1 cellular context compared by ENCODE assay signal in the genomic region with DNA sequence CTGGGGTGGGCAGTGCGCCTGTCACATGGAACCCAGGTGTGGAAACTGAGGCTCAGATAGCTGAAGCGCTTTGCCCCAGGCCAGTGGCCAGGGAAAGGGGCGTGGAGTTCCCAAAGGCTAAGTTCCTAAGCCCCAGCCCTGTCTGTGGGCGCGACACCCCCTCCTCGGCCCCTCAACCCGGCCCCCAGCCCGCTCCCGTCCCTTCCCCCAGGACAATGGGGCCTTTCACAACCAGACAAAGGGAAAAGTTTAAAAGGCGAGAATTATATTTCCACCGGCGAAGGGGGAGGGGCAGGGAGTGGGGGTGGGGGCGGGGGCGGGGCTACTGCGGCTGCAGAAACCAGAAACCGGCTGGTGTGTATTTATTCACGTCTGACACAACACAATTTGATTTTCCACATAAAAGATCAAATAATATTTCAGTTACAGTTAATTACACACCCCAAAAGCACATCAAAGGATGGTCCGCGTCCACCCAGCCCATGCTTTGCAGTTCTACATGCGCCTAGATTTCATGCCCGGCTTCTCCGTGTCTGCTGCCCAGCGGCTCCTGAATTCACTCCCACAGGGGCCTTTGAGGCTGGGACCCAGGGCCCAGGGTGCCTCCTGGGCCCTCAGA.
TF ChIP-seq lines count a peak whose summit lies in the region.

No MANE protein-coding gene starts in this region.

TF ChIP-seq in GM23338, 12 proteins besides CTCF, POLR2A, EP300 and RAD21:
- TF ChIP-seq, protein P1, sequence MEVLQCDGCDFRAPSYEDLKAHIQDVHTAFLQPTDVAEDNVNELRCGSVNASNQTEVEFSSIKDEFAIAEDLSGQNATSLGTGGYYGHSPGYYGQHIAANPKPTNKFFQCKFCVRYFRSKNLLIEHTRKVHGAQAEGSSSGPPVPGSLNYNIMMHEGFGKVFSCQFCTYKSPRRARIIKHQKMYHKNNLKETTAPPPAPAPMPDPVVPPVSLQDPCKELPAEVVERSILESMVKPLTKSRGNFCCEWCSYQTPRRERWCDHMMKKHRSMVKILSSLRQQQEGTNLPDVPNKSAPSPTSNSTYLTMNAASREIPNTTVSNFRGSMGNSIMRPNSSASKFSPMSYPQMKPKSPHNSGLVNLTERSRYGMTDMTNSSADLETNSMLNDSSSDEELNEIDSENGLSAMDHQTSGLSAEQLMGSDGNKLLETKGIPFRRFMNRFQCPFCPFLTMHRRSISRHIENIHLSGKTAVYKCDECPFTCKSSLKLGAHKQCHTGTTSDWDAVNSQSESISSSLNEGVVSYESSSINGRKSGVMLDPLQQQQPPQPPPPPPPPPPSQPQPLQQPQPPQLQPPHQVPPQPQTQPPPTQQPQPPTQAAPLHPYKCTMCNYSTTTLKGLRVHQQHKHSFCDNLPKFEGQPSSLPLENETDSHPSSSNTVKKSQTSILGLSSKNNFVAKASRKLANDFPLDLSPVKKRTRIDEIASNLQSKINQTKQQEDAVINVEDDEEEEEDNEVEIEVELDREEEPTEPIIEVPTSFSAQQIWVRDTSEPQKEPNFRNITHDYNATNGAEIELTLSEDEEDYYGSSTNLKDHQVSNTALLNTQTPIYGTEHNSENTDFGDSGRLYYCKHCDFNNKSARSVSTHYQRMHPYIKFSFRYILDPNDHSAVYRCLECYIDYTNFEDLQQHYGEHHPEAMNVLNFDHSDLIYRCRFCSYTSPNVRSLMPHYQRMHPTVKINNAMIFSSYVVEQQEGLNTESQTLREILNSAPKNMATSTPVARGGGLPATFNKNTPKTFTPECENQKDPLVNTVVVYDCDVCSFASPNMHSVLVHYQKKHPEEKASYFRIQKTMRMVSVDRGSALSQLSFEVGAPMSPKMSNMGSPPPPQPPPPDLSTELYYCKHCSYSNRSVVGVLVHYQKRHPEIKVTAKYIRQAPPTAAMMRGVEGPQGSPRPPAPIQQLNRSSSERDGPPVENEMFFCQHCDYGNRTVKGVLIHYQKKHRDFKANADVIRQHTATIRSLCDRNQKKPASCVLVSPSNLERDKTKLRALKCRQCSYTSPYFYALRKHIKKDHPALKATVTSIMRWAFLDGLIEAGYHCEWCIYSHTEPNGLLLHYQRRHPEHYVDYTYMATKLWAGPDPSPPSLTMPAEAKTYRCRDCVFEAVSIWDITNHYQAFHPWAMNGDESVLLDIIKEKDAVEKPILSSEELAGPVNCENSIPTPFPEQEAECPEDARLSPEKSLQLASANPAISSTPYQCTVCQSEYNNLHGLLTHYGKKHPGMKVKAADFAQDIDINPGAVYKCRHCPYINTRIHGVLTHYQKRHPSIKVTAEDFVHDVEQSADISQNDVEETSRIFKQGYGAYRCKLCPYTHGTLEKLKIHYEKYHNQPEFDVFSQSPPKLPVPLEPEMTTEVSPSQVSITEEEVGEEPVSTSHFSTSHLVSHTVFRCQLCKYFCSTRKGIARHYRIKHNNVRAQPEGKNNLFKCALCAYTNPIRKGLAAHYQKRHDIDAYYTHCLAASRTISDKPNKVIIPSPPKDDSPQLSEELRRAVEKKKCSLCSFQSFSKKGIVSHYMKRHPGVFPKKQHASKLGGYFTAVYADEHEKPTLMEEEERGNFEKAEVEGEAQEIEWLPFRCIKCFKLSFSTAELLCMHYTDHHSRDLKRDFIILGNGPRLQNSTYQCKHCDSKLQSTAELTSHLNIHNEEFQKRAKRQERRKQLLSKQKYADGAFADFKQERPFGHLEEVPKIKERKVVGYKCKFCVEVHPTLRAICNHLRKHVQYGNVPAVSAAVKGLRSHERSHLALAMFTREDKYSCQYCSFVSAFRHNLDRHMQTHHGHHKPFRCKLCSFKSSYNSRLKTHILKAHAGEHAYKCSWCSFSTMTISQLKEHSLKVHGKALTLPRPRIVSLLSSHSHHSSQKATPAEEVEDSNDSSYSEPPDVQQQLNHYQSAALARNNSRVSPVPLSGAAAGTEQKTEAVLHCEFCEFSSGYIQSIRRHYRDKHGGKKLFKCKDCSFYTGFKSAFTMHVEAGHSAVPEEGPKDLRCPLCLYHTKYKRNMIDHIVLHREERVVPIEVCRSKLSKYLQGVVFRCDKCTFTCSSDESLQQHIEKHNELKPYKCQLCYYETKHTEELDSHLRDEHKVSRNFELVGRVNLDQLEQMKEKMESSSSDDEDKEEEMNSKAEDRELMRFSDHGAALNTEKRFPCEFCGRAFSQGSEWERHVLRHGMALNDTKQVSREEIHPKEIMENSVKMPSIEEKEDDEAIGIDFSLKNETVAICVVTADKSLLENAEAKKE (CRISPR knock-in tag; IDR thresholded peaks at IDR 0.05): no peak
- TF ChIP-seq, protein P2, sequence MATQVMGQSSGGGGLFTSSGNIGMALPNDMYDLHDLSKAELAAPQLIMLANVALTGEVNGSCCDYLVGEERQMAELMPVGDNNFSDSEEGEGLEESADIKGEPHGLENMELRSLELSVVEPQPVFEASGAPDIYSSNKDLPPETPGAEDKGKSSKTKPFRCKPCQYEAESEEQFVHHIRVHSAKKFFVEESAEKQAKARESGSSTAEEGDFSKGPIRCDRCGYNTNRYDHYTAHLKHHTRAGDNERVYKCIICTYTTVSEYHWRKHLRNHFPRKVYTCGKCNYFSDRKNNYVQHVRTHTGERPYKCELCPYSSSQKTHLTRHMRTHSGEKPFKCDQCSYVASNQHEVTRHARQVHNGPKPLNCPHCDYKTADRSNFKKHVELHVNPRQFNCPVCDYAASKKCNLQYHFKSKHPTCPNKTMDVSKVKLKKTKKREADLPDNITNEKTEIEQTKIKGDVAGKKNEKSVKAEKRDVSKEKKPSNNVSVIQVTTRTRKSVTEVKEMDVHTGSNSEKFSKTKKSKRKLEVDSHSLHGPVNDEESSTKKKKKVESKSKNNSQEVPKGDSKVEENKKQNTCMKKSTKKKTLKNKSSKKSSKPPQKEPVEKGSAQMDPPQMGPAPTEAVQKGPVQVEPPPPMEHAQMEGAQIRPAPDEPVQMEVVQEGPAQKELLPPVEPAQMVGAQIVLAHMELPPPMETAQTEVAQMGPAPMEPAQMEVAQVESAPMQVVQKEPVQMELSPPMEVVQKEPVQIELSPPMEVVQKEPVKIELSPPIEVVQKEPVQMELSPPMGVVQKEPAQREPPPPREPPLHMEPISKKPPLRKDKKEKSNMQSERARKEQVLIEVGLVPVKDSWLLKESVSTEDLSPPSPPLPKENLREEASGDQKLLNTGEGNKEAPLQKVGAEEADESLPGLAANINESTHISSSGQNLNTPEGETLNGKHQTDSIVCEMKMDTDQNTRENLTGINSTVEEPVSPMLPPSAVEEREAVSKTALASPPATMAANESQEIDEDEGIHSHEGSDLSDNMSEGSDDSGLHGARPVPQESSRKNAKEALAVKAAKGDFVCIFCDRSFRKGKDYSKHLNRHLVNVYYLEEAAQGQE (IDR thresholded peaks at IDR 0.05; ENCODE audit: unreplicated experiment): no peak
